In genomic region chr5:50667653-50668403, GRCh38 we compare ENCODE assay signal across 8 cellular contexts. TPM values are rescaled to one million over a fixed set of nuclear protein-coding genes. Genes with fewer than 3 reads are reported as not detected.
DNase-seq lines count a peak whose midpoint lies in the region; ATAC-seq and TF ChIP-seq lines count a peak whose summit lies in the region.

No MANE protein-coding gene starts in this region.

- peak; percentile 77 for ATAC-seq in GM19043 (IDR thresholded peaks at IDR 0.05; ENCODE audit: low read depth, unreplicated experiment)
- ATAC-seq in HG03342 (IDR thresholded peaks at IDR 0.05; ENCODE audit: unreplicated experiment): peak; percentile 76
- no peak for ATAC-seq in PC-3
- ATAC-seq in gastroesophageal sphincter: peak; percentile 67

- no TSS peak for BruUV-seq in PC-3 (replicated peaks; lab: Mats Ljungman, UMichigan)

- WGBS in gastroesophageal sphincter (ENCODE audit: low coverage in 1 of 2), 2 donors: 1 to 2% methylated on average over 8 to 15 of the region's 43 CpGs

- intact Hi-C loops in PC-3 (cut with micrococcal nuclease) (no loop called here), tibial artery (cut with DNase I; ENCODE audit: low total_unique reads) (no loop called here)
- intact Hi-C loops in activated T-helper 2 cell treated with anti-CD3 and anti-CD28 coated beads, Interferon-gamma antibody, Interleukin-2, Interleukin-4, amounts not matched to agents 10 μg/mL and 5 μg/mL and 100 μg/mL, durations not matched to agents 14 hours and 24 hours and 36 hours (cut with micrococcal nuclease): loop anchor here (1.0 to 5.0 kb wide), 3 partner anchors 43 to 227 kb away; partner anchors contain the start of gene EMB

- H3K4me2 ChIP-seq in PC-3 (ENCODE audit: low read length) (peak overlapping the region; percentile 83), osteoblast (ENCODE audit: insufficient read depth, low read length) (peak overlapping the region; percentile 88)

- no peaks in the 10 kb centered on the region for H3K36me3 ChIP-seq in PC-3 (ENCODE audit: low read depth, low read length)
- H3K36me3 ChIP-seq in gastroesophageal sphincter: no peaks in the 10 kb centered on the region
- H3K36me3 ChIP-seq in osteoblast (ENCODE audit: insufficient read depth, low read length): no peaks in the 10 kb centered on the region
- no peaks in the 10 kb centered on the region for H3K36me3 ChIP-seq in tibial artery

- no peaks in the 10 kb centered on the region for H3K9me2 ChIP-seq in PC-3 (replicated peaks; ENCODE audit: low read length)

- H3K9me3 ChIP-seq in PC-3 (ENCODE audit: low read length) (no peaks in the 10 kb centered on the region), gastroesophageal sphincter (no peaks in the 10 kb centered on the region), osteoblast (ENCODE audit: low read depth, low read length) (no peaks in the 10 kb centered on the region), tibial artery (no peaks in the 10 kb centered on the region)

- H3K79me2 ChIP-seq in PC-3 (ENCODE audit: low read length) (no peaks in the 10 kb centered on the region), osteoblast (ENCODE audit: insufficient read depth, low read length) (peaks cover 19% of the 10 kb centered on the region)

- H4K20me1 ChIP-seq in PC-3 (ENCODE audit: low read length): no peaks in the 10 kb centered on the region
- H4K20me1 ChIP-seq in osteoblast (ENCODE audit: insufficient read depth, low read length): no peaks in the 10 kb centered on the region

- H3K4me3 Mint-ChIP-seq in activated T-helper 2 cell treated with anti-CD3 and anti-CD28 coated beads, Interferon-gamma antibody, Interleukin-2, Interleukin-4, amounts not matched to agents 10 μg/mL and 5 μg/mL and 100 μg/mL, durations not matched to agents 14 hours and 24 hours and 36 hours (ENCODE audit: low read depth): peak overlapping the region; percentile 98

- TF ChIP-seq CTCF in PC-3 (conservative IDR thresholded peaks at IDR 0.05; ENCODE audit: low read depth, low read length): no peak
- TF ChIP-seq CTCF in gastroesophageal sphincter (IDR thresholded peaks at IDR 0.05): no peak
- no peak for TF ChIP-seq CTCF in osteoblast (IDR thresholded peaks at IDR 0.05; ENCODE audit: extremely low read depth, low read depth, low read length)
- TF ChIP-seq CTCF in tibial artery (IDR thresholded peaks at IDR 0.05): no peak

- H3K4me3 ChIP-seq in PC-3 (ENCODE audit: low read length) (peak overlapping the region; percentile 66), gastroesophageal sphincter (peak overlapping the region; percentile 88 to 99), osteoblast (ENCODE audit: insufficient read depth, low read length) (peak overlapping the region; percentile 90), tibial artery (peak overlapping the region; percentile 87 to 91)

- H3K9ac ChIP-seq in PC-3 (ENCODE audit: low read length): no peak overlapping the region

- peak in 11 of 14 donors; percentile 15 to 74 (median 41) for DNase-seq in C1 segment of cervical spinal cord (lab: John Stamatoyannopoulos, UW)
- DNase-seq in PC-3: no peak
- DNase-seq in activated T-helper 2 cell treated with anti-CD3 and anti-CD28 coated beads, Interferon-gamma antibody, Interleukin-2, Interleukin-4, amounts not matched to agents 10 μg/mL and 5 μg/mL and 100 μg/mL, durations not matched to agents 14 hours and 24 hours and 36 hours (ENCODE audit: low spot score): peak; percentile 74
- DNase-seq in osteoblast (ENCODE audit: insufficient read length, low spot score, missing footprints): peak; percentile 80
- DNase-seq in tibial artery: peak; percentile 44 to 81

- no peak for TF ChIP-seq POLR2A in gastroesophageal sphincter (IDR thresholded peaks at IDR 0.05)

- peak overlapping the region; percentile 68 for H2AFZ ChIP-seq in PC-3 (ENCODE audit: low read length)
- H2AFZ ChIP-seq in osteoblast (ENCODE audit: low read length): peak overlapping the region; percentile 88

- POLR2A ChIA-PET in PC-3 (lab: Charles Lee; ENCODE audit: unreplicated experiment): no interaction called here

- H3K27ac ChIP-seq in PC-3 (ENCODE audit: low read length) (no peak overlapping the region), gastroesophageal sphincter (peak overlapping the region; percentile 64 to 88 (median 80)), osteoblast (ENCODE audit: low read depth, low read length) (peak overlapping the region; percentile 40), tibial artery (peak overlapping the region; percentile 92 to 93)

- no peaks in the 10 kb centered on the region for H3K27me3 Mint-ChIP-seq in activated T-helper 2 cell treated with anti-CD3 and anti-CD28 coated beads, Interferon-gamma antibody, Interleukin-2, Interleukin-4, amounts not matched to agents 10 μg/mL and 5 μg/mL and 100 μg/mL, durations not matched to agents 14 hours and 24 hours and 36 hours (ENCODE audit: low read depth)

- H3K9me3 Mint-ChIP-seq in activated T-helper 2 cell treated with anti-CD3 and anti-CD28 coated beads, Interferon-gamma antibody, Interleukin-2, Interleukin-4, amounts not matched to agents 10 μg/mL and 5 μg/mL and 100 μg/mL, durations not matched to agents 14 hours and 24 hours and 36 hours: no peaks in the 10 kb centered on the region

- H3K36me3 Mint-ChIP-seq in activated T-helper 2 cell treated with anti-CD3 and anti-CD28 coated beads, Interferon-gamma antibody, Interleukin-2, Interleukin-4, amounts not matched to agents 10 μg/mL and 5 μg/mL and 100 μg/mL, durations not matched to agents 14 hours and 24 hours and 36 hours (ENCODE audit: low read depth): peaks cover 19% of the 10 kb centered on the region

- no peak for TF ChIP-seq EP300 in gastroesophageal sphincter (IDR thresholded peaks at IDR 0.05)

- H3K27me3 ChIP-seq in PC-3 (ENCODE audit: low read length) (peaks cover 16% of the 10 kb centered on the region), gastroesophageal sphincter (no peaks in the 10 kb centered on the region), osteoblast (ENCODE audit: insufficient read depth, low read length) (peaks cover 3% of the 10 kb centered on the region), tibial artery (no peaks in the 10 kb centered on the region)

- peaks cover 47% of the 10 kb centered on the region for H3K4me1 Mint-ChIP-seq in activated T-helper 2 cell treated with anti-CD3 and anti-CD28 coated beads, Interferon-gamma antibody, Interleukin-2, Interleukin-4, amounts not matched to agents 10 μg/mL and 5 μg/mL and 100 μg/mL, durations not matched to agents 14 hours and 24 hours and 36 hours (ENCODE audit: low read depth)

- H3K27ac Mint-ChIP-seq in activated T-helper 2 cell treated with anti-CD3 and anti-CD28 coated beads, Interferon-gamma antibody, Interleukin-2, Interleukin-4, amounts not matched to agents 10 μg/mL and 5 μg/mL and 100 μg/mL, durations not matched to agents 14 hours and 24 hours and 36 hours: peak overlapping the region; percentile 100

- no peaks in the 10 kb centered on the region for H3F3A ChIP-seq in PC-3 (ENCODE audit: low read length, unreplicated experiment)

- CTCF ChIA-PET in PC-3 (lab: Charles Lee): no interaction called here

- no peaks in the 10 kb centered on the region for H3K4me1 ChIP-seq in PC-3 (ENCODE audit: insufficient read depth, low read length)
- peaks cover 0 to 37% (median 0%) of the 10 kb centered on the region in 3 donors for H3K4me1 ChIP-seq in gastroesophageal sphincter
- H3K4me1 ChIP-seq in osteoblast (ENCODE audit: insufficient read depth, low read length): no peaks in the 10 kb centered on the region
- H3K4me1 ChIP-seq in tibial artery: peaks cover 0 to 42% (median 15%) of the 10 kb centered on the region in 4 donors

RNA-seq across cellular contexts. Expression of gene PARP8, which starts 1.4 kb away (rescaled TPM):
- 0.07 and 0.69 TPM in 2 replicates for total RNA-seq in PC-3 (2014; rRNA removed)
- 22.2 and 23.5 TPM in 2 replicates for total RNA-seq in activated T-helper 2 cell treated with anti-CD3 and anti-CD28 coated beads, Interferon-gamma antibody, Interleukin-2, Interleukin-4, amounts not matched to agents 10 μg/mL and 5 μg/mL and 100 μg/mL, durations not matched to agents 14 hours and 24 hours and 36 hours
- 10 to 100 TPM in 2 of 4 donors, 1 to 10 TPM in 2; 3.9 to 43.1 (median 24.8) TPM for total RNA-seq in gastroesophageal sphincter
- total RNA-seq in osteoblast: 22.1 and 30.8 TPM in 2 replicates
